ENCODE assay signal across 14 cellular contexts in the genomic region with DNA sequence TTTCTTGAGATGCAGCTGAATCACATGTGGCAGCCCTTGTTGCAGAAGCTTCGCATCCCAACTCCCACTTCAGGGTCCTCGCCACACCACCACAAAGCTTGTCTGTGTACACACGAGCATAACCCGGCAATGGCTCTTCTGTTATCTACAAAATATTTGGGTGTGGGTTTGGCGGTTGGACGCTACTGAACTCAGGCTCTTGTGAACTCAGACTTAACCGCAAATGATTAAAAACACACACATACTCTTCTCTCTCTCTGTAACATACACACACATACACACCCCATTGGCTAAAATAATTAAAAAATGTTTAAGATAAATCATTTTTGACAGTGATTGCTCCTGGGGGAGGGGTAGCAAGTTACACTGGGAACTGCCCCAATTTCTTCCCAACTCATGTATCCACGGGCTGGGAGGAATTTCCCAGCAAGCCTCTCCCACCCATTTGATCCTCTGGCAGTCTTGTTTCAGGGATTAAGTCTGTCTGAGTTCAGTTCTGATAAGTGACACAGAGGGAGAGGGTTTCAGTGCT.
DNase-seq lines count a peak whose midpoint lies in the region; ATAC-seq and TF ChIP-seq lines count a peak whose summit lies in the region.
"Had no signal": no experiment of that assay in that cellular context is flagged by ENCODE, and none has a peak within 500 bp of the region (broad histone marks: within the 10 kb centered on the region; RNA-seq: fewer than 3 reads in every experiment).

No MANE protein-coding gene starts in this region.

- H3K4me1 Mint-ChIP-seq in Calu3 (ENCODE audit: low read depth, unreplicated experiment), result peaks cover 25% of the 10 kb centered on the region
- H3K4me1 Mint-ChIP-seq in activated T-helper 1 cell treated with anti-CD3 and anti-CD28 coated beads, Interleukin-12 subunit alpha, Interleukin-12 subunit beta, Interleukin-2, Interleukin-4 antibody, amounts not matched to agents 30 ng/mL and 10 ng/mL and 1 ng/mL, durations not matched to agents 14 hours and 24 hours and 36 hours (ENCODE audit: low read depth), result no peaks in the 10 kb centered on the region
- H3K4me1 Mint-ChIP-seq: activated B cell treated with CpG ODN at 0.5 μM for 24 hours had no signal

- H3K9me3 Mint-ChIP-seq in Calu3 (ENCODE audit: low read depth, unreplicated experiment), result no peaks in the 10 kb centered on the region
- peaks cover 3% of the 10 kb centered on the region for H3K9me3 Mint-ChIP-seq in activated T-helper 1 cell treated with anti-CD3 and anti-CD28 coated beads, Interleukin-12 subunit alpha, Interleukin-12 subunit beta, Interleukin-2, Interleukin-4 antibody, amounts not matched to agents 30 ng/mL and 10 ng/mL and 1 ng/mL, durations not matched to agents 14 hours and 24 hours and 36 hours
- H3K9me3 Mint-ChIP-seq: activated T-cell treated with anti-CD3 and anti-CD28 coated beads, Interleukin-2, amount 50 U/mL, for 24 hours; CD4-positive, alpha-beta T cell had no signal

- no CpG with 5 or more reads among the region's 8 CpGs for WGBS in mesendoderm (ENCODE audit: extremely low coverage, insufficient coverage, low lambda C conversion rate)

- H3K4me3 ChIP-seq in OCI-LY1 (ENCODE audit: low read depth, low read length, poor library complexity, severe bottlenecking) (no peak overlapping the region), cardiac fibroblast (replicated peaks in 1 of 2; ENCODE audit: low read depth in 2 of 2, low read length in 2 of 2) (no peak overlapping the region), mesendoderm (ENCODE audit: low read length) (no peak overlapping the region)

- H3K4me2 ChIP-seq in OCI-LY1 (ENCODE audit: low read length), result peak overlapping the region; percentile 19; the same call in 1 of the 2 replicates
- H3K4me2 ChIP-seq in mesendoderm (ENCODE audit: low read length), result no peak overlapping the region

- TF ChIP-seq CTCF in Calu3 (IDR thresholded peaks at IDR 0.05; ENCODE audit: unreplicated experiment) (no peak), OCI-LY1 (IDR thresholded peaks at IDR 0.05; ENCODE audit: low read length) (no peak), cardiac fibroblast (IDR thresholded peaks at IDR 0.05; ENCODE audit: low read depth, low read length) (no peak)

- ATAC-seq in GM18861 (IDR thresholded peaks at IDR 0.05; ENCODE audit: unreplicated experiment), result no peak

- in situ Hi-C loops in KBM-7 (cut with MboI; ENCODE audit: low pct_unique_long_range_greater_than_20kb, low sequenced_read_pairs), result no loop called here

- H2AK5ac ChIP-seq in mesendoderm (ENCODE audit: low read length), result no peak overlapping the region

- peak overlapping the region; percentile 65 for H3K4me3 Mint-ChIP-seq in Calu3 (ENCODE audit: low read depth, unreplicated experiment)
- no peak overlapping the region for H3K4me3 Mint-ChIP-seq in activated T-helper 1 cell treated with anti-CD3 and anti-CD28 coated beads, Interleukin-12 subunit alpha, Interleukin-12 subunit beta, Interleukin-2, Interleukin-4 antibody, amounts not matched to agents 30 ng/mL and 10 ng/mL and 1 ng/mL, durations not matched to agents 14 hours and 24 hours and 36 hours
- H3K4me3 Mint-ChIP-seq: activated B cell treated with CpG ODN at 0.5 μM for 24 hours; activated T-cell treated with anti-CD3 and anti-CD28 coated beads, Interleukin-2, amount 50 U/mL, for 24 hours; CD4-positive, alpha-beta T cell had no signal

- H3K79me2 ChIP-seq in OCI-LY1 (ENCODE audit: insufficient read depth, low read length), result no peaks in the 10 kb centered on the region
- H3K79me2 ChIP-seq in mesendoderm (ENCODE audit: control insufficient read depth, insufficient read depth, low read length), result no peaks in the 10 kb centered on the region

- CTCF ChIA-PET in Calu3 (lab: Charles Lee), result interaction anchor here (0.7 to 1.4 kb wide), 3 partner anchors 22 to 96 kb away, joined by 3 to 6 read pairs (median 3); no protein-coding TSS in a partner anchor

- DNase-seq in Calu3, result peak; percentile 22
- DNase-seq in cardiac fibroblast (ENCODE audit: low read depth in 2 of 2), result peak; percentile 48 to 82
- peak; percentile 13 for DNase-seq in mesendoderm
- DNase-seq in activated T-helper 1 cell treated with anti-CD3 and anti-CD28 coated beads, Interleukin-12 subunit alpha, Interleukin-12 subunit beta, Interleukin-2, Interleukin-4 antibody, amounts not matched to agents 30 ng/mL and 10 ng/mL and 1 ng/mL, durations not matched to agents 14 hours and 24 hours and 36 hours (ENCODE audit: low spot score), result no peak
- DNase-seq in NCI-H146 (lab: John Stamatoyannopoulos, UW), result no peak
- no peak for DNase-seq in KBM-7
- DNase-seq: activated B cell treated with CpG ODN at 0.5 μM for 24 hours; activated T-cell treated with anti-CD3 and anti-CD28 coated beads, Interleukin-2, amount 50 U/mL, for 24 hours; CD4-positive, alpha-beta T cell; Kasumi-1; RPMI8226; small intestine had no signal

- H3K9ac ChIP-seq in OCI-LY1 (ENCODE audit: low read length), result peak overlapping the region; percentile 29; the same call in 1 of the 2 replicates
- H3K9ac ChIP-seq in mesendoderm (ENCODE audit: low read length), result no peak overlapping the region

- no peak overlapping the region for H4K8ac ChIP-seq in mesendoderm (ENCODE audit: low read depth, low read length)

- no peak overlapping the region for H3K23ac ChIP-seq in mesendoderm (ENCODE audit: low read length)

- peak overlapping the region; percentile 87; the same call in 1 of the 2 replicates for H2AFZ ChIP-seq in OCI-LY1 (ENCODE audit: low read length)

- intact Hi-C loops in Calu3 (cut with micrococcal nuclease; ENCODE audit: unreplicated experiment), result loop anchor here (5.0 to 10.0 kb wide), 3 partner anchors 99 to 1029 kb away; no protein-coding TSS in a partner anchor
- intact Hi-C loops in activated T-helper 1 cell treated with anti-CD3 and anti-CD28 coated beads, Interleukin-12 subunit alpha, Interleukin-12 subunit beta, Interleukin-2, Interleukin-4 antibody, amounts not matched to agents 30 ng/mL and 10 ng/mL and 1 ng/mL, durations not matched to agents 14 hours and 24 hours and 36 hours (cut with micrococcal nuclease), result no loop called here

- H3K9me3 ChIP-seq in OCI-LY1 (ENCODE audit: low read length), result no peaks in the 10 kb centered on the region

- H3K36me3 Mint-ChIP-seq in Calu3 (ENCODE audit: insufficient read depth, unreplicated experiment), result no peaks in the 10 kb centered on the region
- no peaks in the 10 kb centered on the region for H3K36me3 Mint-ChIP-seq in activated T-helper 1 cell treated with anti-CD3 and anti-CD28 coated beads, Interleukin-12 subunit alpha, Interleukin-12 subunit beta, Interleukin-2, Interleukin-4 antibody, amounts not matched to agents 30 ng/mL and 10 ng/mL and 1 ng/mL, durations not matched to agents 14 hours and 24 hours and 36 hours (ENCODE audit: low read depth)

- H3K27ac ChIP-seq in OCI-LY1 (ENCODE audit: low read depth, low read length, poor library complexity, severe bottlenecking) (peak overlapping the region; percentile 71), mesendoderm (ENCODE audit: low read depth, low read length) (no peak overlapping the region)

- H3K56ac ChIP-seq in mesendoderm (ENCODE audit: low read length), result no peak overlapping the region

- no peaks in the 10 kb centered on the region for H3K79me1 ChIP-seq in mesendoderm (ENCODE audit: low read length)

- no peak overlapping the region for H2BK15ac ChIP-seq in mesendoderm (replicated peaks; ENCODE audit: low read depth)

- no peaks in the 10 kb centered on the region for H3F3A ChIP-seq in OCI-LY1 (ENCODE audit: insufficient read depth, low read length)

- peak overlapping the region; percentile 13 for H3K27ac Mint-ChIP-seq in Calu3 (ENCODE audit: unreplicated experiment)
- H3K27ac Mint-ChIP-seq in activated T-helper 1 cell treated with anti-CD3 and anti-CD28 coated beads, Interleukin-12 subunit alpha, Interleukin-12 subunit beta, Interleukin-2, Interleukin-4 antibody, amounts not matched to agents 30 ng/mL and 10 ng/mL and 1 ng/mL, durations not matched to agents 14 hours and 24 hours and 36 hours, result no peak overlapping the region
- H3K27ac Mint-ChIP-seq: activated B cell treated with CpG ODN at 0.5 μM for 24 hours; activated T-cell treated with anti-CD3 and anti-CD28 coated beads, Interleukin-2, amount 50 U/mL, for 24 hours; CD4-positive, alpha-beta T cell had no signal

- no peaks in the 10 kb centered on the region for H4K20me1 ChIP-seq in OCI-LY1 (ENCODE audit: insufficient read depth, low read length)

- no peak overlapping the region for H2BK120ac ChIP-seq in mesendoderm (ENCODE audit: low read depth, low read length)

- no peak overlapping the region for H3K4ac ChIP-seq in mesendoderm (ENCODE audit: low read depth, low read length)

- H3K18ac ChIP-seq in mesendoderm (ENCODE audit: low read length), result no peak overlapping the region

- no peak overlapping the region for H2BK5ac ChIP-seq in mesendoderm (ENCODE audit: low read length)

- no TSS peak for BruUV-seq in Calu3 (replicated peaks; lab: Mats Ljungman, UMichigan)

- no peaks in the 10 kb centered on the region for H3K27me3 Mint-ChIP-seq in Calu3 (ENCODE audit: unreplicated experiment)
- peaks cover 9% of the 10 kb centered on the region for H3K27me3 Mint-ChIP-seq in activated T-helper 1 cell treated with anti-CD3 and anti-CD28 coated beads, Interleukin-12 subunit alpha, Interleukin-12 subunit beta, Interleukin-2, Interleukin-4 antibody, amounts not matched to agents 30 ng/mL and 10 ng/mL and 1 ng/mL, durations not matched to agents 14 hours and 24 hours and 36 hours (ENCODE audit: insufficient read depth)
- H3K27me3 Mint-ChIP-seq: activated B cell treated with CpG ODN at 0.5 μM for 24 hours had no signal

- no peaks in the 10 kb centered on the region for H3K36me3 ChIP-seq in OCI-LY1 (ENCODE audit: insufficient read depth, low read length)
- no peaks in the 10 kb centered on the region for H3K36me3 ChIP-seq in mesendoderm (ENCODE audit: control insufficient read depth, insufficient read depth, low read length)

- H3K4me1 ChIP-seq in OCI-LY1 (ENCODE audit: insufficient read depth, low read length, severe bottlenecking) (peaks cover 61% of the 10 kb centered on the region), mesendoderm (ENCODE audit: control insufficient read depth, low read depth, low read length) (no peaks in the 10 kb centered on the region)

- no peak overlapping the region for H4K5ac ChIP-seq in mesendoderm (ENCODE audit: low read length)

- no peaks in the 10 kb centered on the region for H3K27me3 ChIP-seq in OCI-LY1 (ENCODE audit: insufficient read depth, low read length)
- H3K27me3 ChIP-seq in mesendoderm (ENCODE audit: insufficient read depth, low read length, poor library complexity), result no peaks in the 10 kb centered on the region

- H3K9me2 ChIP-seq in OCI-LY1 (ENCODE audit: low read depth, low read length), result no peaks in the 10 kb centered on the region

Comparison
In these comparisons a context has a peak if more than half of its experiments do, and no peak if none do; other contexts are left out.
1. DNase-seq: peak in Calu3 (single experiment), cardiac fibroblast (2 of 2) and mesendoderm (single experiment); none in activated T-helper 1 cell treated with anti-CD3 and anti-CD28 coated beads, Interleukin-12 subunit alpha, Interleukin-12 subunit beta, Interleukin-2, Interleukin-4 antibody, amounts not matched to agents 30 ng/mL and 10 ng/mL and 1 ng/mL, durations not matched to agents 14 hours and 24 hours and 36 hours (single experiment), NCI-H146 (single experiment) and KBM-7 (single experiment).